Comparison of ENCODE assay signal across 8 cellular contexts in the genomic region with DNA sequence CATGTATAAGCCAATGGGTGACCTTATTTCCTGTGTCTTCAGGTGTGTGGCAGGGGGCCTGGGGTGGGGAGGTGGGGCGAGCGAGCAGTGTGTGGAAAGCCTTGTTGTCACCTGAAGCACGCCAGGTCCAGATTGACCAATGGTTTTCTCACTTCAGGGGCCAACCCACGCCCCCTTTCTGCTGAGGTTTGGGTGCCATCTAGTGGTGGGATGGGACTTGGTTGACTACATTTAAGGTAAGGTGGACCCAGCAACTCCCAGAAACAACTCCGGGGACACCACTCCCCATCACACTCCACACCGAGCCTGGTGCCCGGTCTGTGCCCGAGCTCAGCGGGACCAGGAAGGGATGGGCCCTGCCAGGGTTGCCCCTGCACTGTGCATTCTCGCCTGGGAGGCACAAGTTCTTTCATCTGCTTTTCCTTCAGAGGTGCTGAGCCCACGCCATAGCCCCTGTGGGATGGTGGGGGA. TPM values are rescaled to one million over a fixed set of nuclear protein-coding genes. Genes with fewer than 3 reads are reported as not detected.
A peak's percentile ranks its signal among the peaks of the same experiment; 100 is the strongest.
DNase-seq lines count a peak whose midpoint lies in the region; ATAC-seq lines count a peak whose summit lies in the region.

No MANE protein-coding gene starts in this region.

- POLR2A ChIA-PET in naive thymus-derived CD8-positive, alpha-beta T cell (lab: Charles Lee) = no interaction called here

- ATAC-seq in esophagus mucosa = peak; percentile 57
- ATAC-seq in naive thymus-derived CD8-positive, alpha-beta T cell = peak; percentile 44 to 78
- no peak for ATAC-seq in GM18498 (IDR thresholded peaks at IDR 0.05; ENCODE audit: unreplicated experiment)

- H3K36me3 Mint-ChIP-seq in naive thymus-derived CD8-positive, alpha-beta T cell = peaks cover 0 to 12% (median 6%) of the 10 kb centered on the region in 3 donors

- peak overlapping the region in 3 of 10 donors; percentile 49 to 59 (median 52) for H3K27ac Mint-ChIP-seq in naive thymus-derived CD8-positive, alpha-beta T cell

- H3K4me3 ChIP-seq in NT2/D1 (ENCODE audit: insufficient read length, low read depth) = no peak overlapping the region

- H3K4me3 Mint-ChIP-seq in naive thymus-derived CD8-positive, alpha-beta T cell = no peak overlapping the region

- peaks cover 78% of the 10 kb centered on the region for H3K36me3 ChIP-seq in NT2/D1 (ENCODE audit: insufficient read depth, insufficient read length, low read length)

- H3K4me1 ChIP-seq in NT2/D1 (ENCODE audit: insufficient read depth, insufficient read length) = no peaks in the 10 kb centered on the region

- H3K27me3 ChIP-seq in NT2/D1 (ENCODE audit: insufficient read depth, insufficient read length) = no peaks in the 10 kb centered on the region

- H3K9me3 ChIP-seq in NT2/D1 (ENCODE audit: insufficient read depth, low read length) = no peaks in the 10 kb centered on the region

- H3K4me1 Mint-ChIP-seq in naive thymus-derived CD8-positive, alpha-beta T cell = peaks cover 0 to 7% (median 1%) of the 10 kb centered on the region in 4 donors

- DNase-seq in COLO668 (lab: John Stamatoyannopoulos, UW; ENCODE audit: unreplicated experiment) (peak; percentile 50), HS-27A (ENCODE audit: low read depth) (peak; percentile 40), NT2/D1 (ENCODE audit: low read depth, low spot score) (peak; percentile 81)
- peak; percentile 59 for DNase-seq in activated CD8-positive, alpha-beta memory T cell treated with anti-CD3 and anti-CD28 coated beads, Interleukin-2, amount 50 U/mL, for 4 hours
- peak; percentile 24 to 77 (median 42) for DNase-seq in naive thymus-derived CD8-positive, alpha-beta T cell
- peak; percentile 15 for DNase-seq in stimulated activated naive CD4-positive, alpha-beta T cell treated with Interleukin-2 at 50 U/mL for 16 hours (lab: John Stamatoyannopoulos, UW)

- no peaks in the 10 kb centered on the region for H3K27me3 Mint-ChIP-seq in naive thymus-derived CD8-positive, alpha-beta T cell

- H3K9ac ChIP-seq in NT2/D1 (ENCODE audit: insufficient read length, low read depth) = no peak overlapping the region

- H3K9me3 Mint-ChIP-seq in naive thymus-derived CD8-positive, alpha-beta T cell = no peaks in the 10 kb centered on the region

RNA-seq across cellular contexts. Expression of a gene that starts 40.0 kb away (rescaled TPM):
- total RNA-seq in esophagus mucosa = 6.6 TPM
- 10 to 100 TPM; 25.4 to 27.2 TPM for total RNA-seq in naive thymus-derived CD8-positive, alpha-beta T cell
- polyA plus RNA-seq in naive thymus-derived CD8-positive, alpha-beta T cell = 1 to 10 TPM; 3.8 to 6.3 (median 4.9) TPM

Comparison
In these comparisons a context has a peak if more than half of its experiments do, and no peak if none do; other contexts are left out.
1. DNase-seq: peak in every context shown above with its lines; median percentile 81 in NT2/D1; 59 in activated CD8-positive, alpha-beta memory T cell treated with anti-CD3 and anti-CD28 coated beads, Interleukin-2, amount 50 U/mL, for 4 hours; 50 in COLO668; 42 in naive thymus-derived CD8-positive, alpha-beta T cell; 40 in HS-27A; 15 in stimulated activated naive CD4-positive, alpha-beta T cell treated with Interleukin-2 at 50 U/mL for 16 hours.